9 cellular contexts compared by ENCODE assay signal in genomic region chr5:96219580-96220281, GRCh38.
A peak's percentile ranks its signal among the peaks of the same experiment; 100 is the strongest.
DNase-seq lines count a peak whose midpoint lies in the region; ATAC-seq and TF ChIP-seq lines count a peak whose summit lies in the region.
"Had no signal": no experiment of that assay in that cellular context is flagged by ENCODE, and none has a peak within 500 bp of the region (broad histone marks: within the 10 kb centered on the region; RNA-seq: fewer than 3 reads in every experiment).

No MANE protein-coding gene starts in this region.

- no TSS peak for BruUV-seq in IMR-90 (replicated peaks; lab: Mats Ljungman, UMichigan)

- TF ChIP-seq CTCF in IMR-90 (conservative IDR thresholded peaks at IDR 0.05; ENCODE audit: low read depth, low read length) (no peak), astrocyte of the cerebellum (IDR thresholded peaks at IDR 0.05; ENCODE audit: low read depth, low read length, missing control alignments) (no peak)

- H3K4me1 ChIP-seq in IMR-90 (ENCODE audit: control insufficient read depth, insufficient read depth, low read length) (peaks cover 9% of the 10 kb centered on the region), mesendoderm (ENCODE audit: control insufficient read depth, low read depth, low read length) (no peaks in the 10 kb centered on the region)

- H2AFZ ChIP-seq in IMR-90 (replicated peaks; ENCODE audit: low read length, poor library complexity): peak overlapping the region; percentile 86

- H3K9me3 ChIP-seq in IMR-90 (ENCODE audit: control insufficient read depth, insufficient read depth, low read length): no peaks in the 10 kb centered on the region

- H3K27me3 ChIP-seq in IMR-90 (ENCODE audit: control insufficient read depth, insufficient read depth, low read length) (no peaks in the 10 kb centered on the region), mesendoderm (ENCODE audit: insufficient read depth, low read length, poor library complexity) (no peaks in the 10 kb centered on the region)

- H3K27ac ChIP-seq in IMR-90 (ENCODE audit: insufficient read depth, low read length) (peak overlapping the region; percentile 73), mesendoderm (ENCODE audit: low read depth, low read length) (no peak overlapping the region)

- H3K79me2 ChIP-seq in mesendoderm (ENCODE audit: control insufficient read depth, insufficient read depth, low read length): no peaks in the 10 kb centered on the region

- ATAC-seq in IMR-90 (ENCODE audit: low read depth): peak; percentile 79
- ATAC-seq in HG02852 (IDR thresholded peaks at IDR 0.05; ENCODE audit: unreplicated experiment): no peak
- ATAC-seq in GM18511 (IDR thresholded peaks at IDR 0.05; ENCODE audit: unreplicated experiment): no peak

- H2AK9ac ChIP-seq in IMR-90 (replicated peaks; ENCODE audit: low read depth, low read length, poor library complexity): peak overlapping the region; percentile 92

- peak overlapping the region; percentile 84 for H4K91ac ChIP-seq in IMR-90 (ENCODE audit: insufficient read depth, low read depth, low read length)

- peaks cover 6% of the 10 kb centered on the region; the same call in 1 of the 2 replicates for H3K9me1 ChIP-seq in IMR-90 (ENCODE audit: insufficient read depth, low read length)

- POLR2A ChIA-PET in IMR-90 (lab: Charles Lee; ENCODE audit: unreplicated experiment): interaction anchor here (0.6 kb wide), 1 partner anchor 845 kb away, joined by 5 read pairs; no protein-coding TSS in a partner anchor

- H3K4me3 ChIP-seq in IMR-90 (ENCODE audit: insufficient read depth, low read depth, low read length) (no peak overlapping the region), astrocyte of the cerebellum (ENCODE audit: low read depth, low read length) (no peak overlapping the region), mesendoderm (ENCODE audit: low read length) (no peak overlapping the region)

- H4K20me1 ChIP-seq in IMR-90 (ENCODE audit: insufficient read depth, low read length): no peaks in the 10 kb centered on the region

- dilution Hi-C loops in IMR-90 (cut with HindIII; ENCODE audit: low sequenced_read_pairs, unreplicated experiment): no loop called here

- H3K23ac ChIP-seq in IMR-90 (ENCODE audit: low read depth, low read length) (peak overlapping the region; percentile 100), mesendoderm (ENCODE audit: low read length) (no peak overlapping the region)

- peak overlapping the region; percentile 99 for H3K14ac ChIP-seq in IMR-90 (replicated peaks; ENCODE audit: low read depth, low read length)

- H3K4me2 ChIP-seq in IMR-90 (ENCODE audit: low read depth, low read length) (peak overlapping the region; percentile 47; the same call in 1 of the 2 replicates), mesendoderm (ENCODE audit: low read length) (no peak overlapping the region)

- intact Hi-C loops in IMR-90 (cut with micrococcal nuclease): loop anchor here (5.0 kb wide), 1 partner anchor 102 kb away; no protein-coding TSS in a partner anchor

- H4K8ac ChIP-seq in IMR-90 (ENCODE audit: low read depth in 2 of 2, low read length in 2 of 2): peak overlapping the region; percentile 32 to 94
- no peak overlapping the region for H4K8ac ChIP-seq in mesendoderm (ENCODE audit: low read depth, low read length)

- 86% methylated on average over 1 of the region's 4 CpGs; no CpG with 5 or more reads in 1 of the 2 experiments for WGBS in IMR-90 (ENCODE audit: extremely low coverage in 2 of 2, insufficient read length in 1 of 2), 2 experiments
- WGBS in mesendoderm (ENCODE audit: extremely low coverage, insufficient coverage, low lambda C conversion rate): no CpG with 5 or more reads among the region's 4 CpGs

- peak overlapping the region; percentile 100 for H2BK20ac ChIP-seq in IMR-90 (ENCODE audit: low read depth, low read length)

- peaks cover 6 to 11% of the 10 kb centered on the region in 2 experiments; a peak in 2 of 4 replicates for H3K79me1 ChIP-seq in IMR-90 (ENCODE audit: low read depth in 1 of 2, low read length in 2 of 2)
- H3K79me1 ChIP-seq in mesendoderm (ENCODE audit: low read length): no peaks in the 10 kb centered on the region

- H4K5ac ChIP-seq in IMR-90 (ENCODE audit: low read depth, low read length) (peak overlapping the region; percentile 97), mesendoderm (ENCODE audit: low read length) (no peak overlapping the region)

- peak overlapping the region; percentile 99 for H2BK15ac ChIP-seq in IMR-90 (ENCODE audit: low read depth, low read length)
- no peak overlapping the region for H2BK15ac ChIP-seq in mesendoderm (replicated peaks; ENCODE audit: low read depth)

- peak overlapping the region; percentile 100 for H2BK5ac ChIP-seq in IMR-90 (ENCODE audit: low read depth, low read length, poor library complexity, severe bottlenecking)
- H2BK5ac ChIP-seq in mesendoderm (ENCODE audit: low read length): no peak overlapping the region

- no peaks in the 10 kb centered on the region for H3K36me3 ChIP-seq in IMR-90 (ENCODE audit: control insufficient read depth, insufficient read depth, low read length)
- no peaks in the 10 kb centered on the region for H3K36me3 ChIP-seq in mesendoderm (ENCODE audit: control insufficient read depth, insufficient read depth, low read length)

- H3K18ac ChIP-seq in IMR-90 (ENCODE audit: low read depth, low read length): peak overlapping the region; percentile 99
- no peak overlapping the region for H3K18ac ChIP-seq in mesendoderm (ENCODE audit: low read length)

- H3K56ac ChIP-seq in IMR-90 (ENCODE audit: extremely low read depth, insufficient read depth, low read length) (peak overlapping the region; percentile 97), mesendoderm (ENCODE audit: low read length) (no peak overlapping the region)

- in situ Hi-C loops in IMR-90 (cut with MboI; ENCODE audit: low sequenced_read_pairs): no loop called here
- in situ Hi-C loops in astrocyte of the cerebellum (cut with HindIII; ENCODE audit: low sequenced_read_pairs): no loop called here

- H2BK120ac ChIP-seq in IMR-90 (ENCODE audit: low read depth, low read length) (peak overlapping the region; percentile 100), mesendoderm (ENCODE audit: low read depth, low read length) (no peak overlapping the region)

- H3K9ac ChIP-seq in IMR-90 (ENCODE audit: low read depth, low read length) (peak overlapping the region; percentile 26), mesendoderm (ENCODE audit: low read length) (no peak overlapping the region)

- no peak for TF ChIP-seq POLR2A in IMR-90 (IDR thresholded peaks at IDR 0.05; ENCODE audit: low read depth, low read length)

- H3K4ac ChIP-seq in IMR-90 (ENCODE audit: low read depth, low read length) (peak overlapping the region; percentile 99), mesendoderm (ENCODE audit: low read depth, low read length) (no peak overlapping the region)

- DNase-seq in EH (ENCODE audit: low read depth): peak; percentile 91
- DNase-seq in IMR-90: peak; percentile 86
- DNase-seq in astrocyte of the cerebellum (ENCODE audit: low read depth): peak; percentile 32
- peak; percentile 10 for DNase-seq in mesendoderm
- DNase-seq in ureter (ENCODE audit: low spot score): no peak
- DNase-seq in NCI-H1436 (lab: John Stamatoyannopoulos, UW): no peak
- DNase-seq: NCI-H2171 had no signal

- TF ChIP-seq RAD21 in IMR-90 (IDR thresholded peaks at IDR 0.05; ENCODE audit: low read length): peak; percentile 14; the same call in 1 of the 2 replicates

- CTCF ChIA-PET in IMR-90 (lab: Yijun Ruan, JAX): interaction anchor here (0.6 kb wide), 1 partner anchor 100 kb away, joined by 3 read pairs; no protein-coding TSS in a partner anchor

- H2AK5ac ChIP-seq in IMR-90 (ENCODE audit: low read depth, low read length) (peak overlapping the region; percentile 98), mesendoderm (ENCODE audit: low read length) (no peak overlapping the region)

TF ChIP-seq in IMR-90, 13 proteins besides CTCF, POLR2A, EP300 and RAD21:
- no peak for TF ChIP-seq RCOR1 (IDR thresholded peaks at IDR 0.05; ENCODE audit: insufficient replicate concordance, low read length)
- no peak for TF ChIP-seq MAZ (IDR thresholded peaks at IDR 0.05; ENCODE audit: borderline replicate concordance, low read depth, low read length)
- TF ChIP-seq FOS (IDR thresholded peaks at IDR 0.05; ENCODE audit: low read depth, low read length): peak; percentile 38; the same call in 1 of the 2 replicates
- no peak for TF ChIP-seq SMC3 (IDR thresholded peaks at IDR 0.05; ENCODE audit: low read depth, low read length)
- TF ChIP-seq CEBPB (IDR thresholded peaks at IDR 0.05; ENCODE audit: low read depth, low read length): peak; percentile 87
- no peak for TF ChIP-seq BHLHE40 (IDR thresholded peaks at IDR 0.05; ENCODE audit: low read depth, low read length)
- TF ChIP-seq USF2 (IDR thresholded peaks at IDR 0.05; ENCODE audit: low read depth, low read length): no peak
- no peak; the same call in 1 of the 2 replicates for TF ChIP-seq MAFK (IDR thresholded peaks at IDR 0.05; ENCODE audit: low read depth, low read length)
- no peak for TF ChIP-seq RFX5 (IDR thresholded peaks at IDR 0.05; ENCODE audit: low read depth, low read length)
TF ChIP-seq in IMR-90: peak in this region for 2.

Comparison
In these comparisons a context has a peak if more than half of its experiments do, and no peak if none do; other contexts are left out.
1. DNase-seq: peak in EH (single experiment), IMR-90 (single experiment), astrocyte of the cerebellum (single experiment) and mesendoderm (single experiment); none in ureter (single experiment) and NCI-H1436 (single experiment).